In genomic region chr7:50711271-50712175, GRCh38 we compare ENCODE assay signal across 15 cellular contexts.
A peak's percentile ranks its signal among the peaks of the same experiment; 100 is the strongest.
DNase-seq lines count a peak whose midpoint lies in the region; ATAC-seq, FAIRE-seq and TF ChIP-seq lines count a peak whose summit lies in the region.
"Had no signal": no experiment of that assay in that cellular context is flagged by ENCODE, and none has a peak within 500 bp of the region (broad histone marks: within the 10 kb centered on the region; RNA-seq: fewer than 3 reads in every experiment).

No MANE protein-coding gene starts in this region.

- no TSS peak for BruUV-seq in K562 (replicated peaks; lab: Mats Ljungman, UMichigan)

- H4K20me1 ChIP-seq in GM23248 (ENCODE audit: insufficient read depth) (peaks cover 15% of the 10 kb centered on the region; the same call in 1 of the 2 replicates), K562 (replicated peaks; ENCODE audit: control insufficient read depth, insufficient read depth, low read length) (peaks cover 24% of the 10 kb centered on the region)

- peak overlapping the region; percentile 59 for H3K4me2 ChIP-seq in GM23248 (ENCODE audit: unreplicated experiment)
- no peak overlapping the region for H3K4me2 ChIP-seq in K562 (ENCODE audit: insufficient read depth, low read length)
- H3K4me2 ChIP-seq in mesendoderm (ENCODE audit: low read length), result no peak overlapping the region

- peak overlapping the region; percentile 42 for H3K27ac ChIP-seq in GM23248
- no peak overlapping the region for H3K27ac ChIP-seq in K562 (ENCODE audit: extremely low read depth, low read depth, low read length)
- no peak overlapping the region for H3K27ac ChIP-seq in mesendoderm (ENCODE audit: low read depth, low read length)

- no peak for TF ChIP-seq EP300 in K562 (IDR thresholded peaks at IDR 0.05; ENCODE audit: low read length)

- peaks cover 3% of the 10 kb centered on the region for H3K9me3 Mint-ChIP-seq in stimulated activated effector memory CD8-positive, alpha-beta T cell treated with anti-CD3 and anti-CD28 coated beads, Interleukin-12 subunit alpha, Interleukin-12 subunit beta, amount 100 ng/mL, for 72 hours
- H3K9me3 Mint-ChIP-seq: immature natural killer cell; T-helper 1 cell treated with Interleukin-12 subunit alpha and Interleukin-12 subunit beta and Interleukin-4 antibody, amounts not matched to agents 30 μg/mL and 1 μg/mL, for 36 hours had no signal

- H3K4ac ChIP-seq in mesendoderm (ENCODE audit: low read depth, low read length), result no peak overlapping the region

- POLR2A ChIA-PET in K562 (lab: Yijun Ruan, JAX), result interaction anchor here (0.7 to 1.6 kb wide), 3 partner anchors 8 to 199 kb away, joined by 3 to 6 read pairs (median 3); no protein-coding TSS in a partner anchor

- FAIRE-seq in K562 (lab: Jason Lieb, UNC), result no peak

- H3K27me3 ChIP-seq in GM23248 (replicated peaks; ENCODE audit: insufficient read depth), result no peaks in the 10 kb centered on the region
- H3K27me3 ChIP-seq in K562 (ENCODE audit: control insufficient read depth in 2 of 2, insufficient read depth in 2 of 2, low read length in 2 of 2), result no peaks in the 10 kb centered on the region
- no peaks in the 10 kb centered on the region for H3K27me3 ChIP-seq in mesendoderm (ENCODE audit: insufficient read depth, low read length, poor library complexity)

- H3K23ac ChIP-seq in mesendoderm (ENCODE audit: low read length), result no peak overlapping the region

- TF ChIP-seq POLR2A in K562 (conservative IDR thresholded peaks at IDR 0.05), result no peak

- H3K56ac ChIP-seq in mesendoderm (ENCODE audit: low read length), result no peak overlapping the region

- H3K36me3 Mint-ChIP-seq in stimulated activated effector memory CD8-positive, alpha-beta T cell treated with anti-CD3 and anti-CD28 coated beads, Interleukin-12 subunit alpha, Interleukin-12 subunit beta, amount 100 ng/mL, for 72 hours, result no peaks in the 10 kb centered on the region
- H3K36me3 Mint-ChIP-seq: CD4-positive, alpha-beta memory T cell; immature natural killer cell had no signal

- no peak for TF ChIP-seq CTCF in K562 (IDR thresholded peaks at IDR 0.05 in 2 of 3, conservative IDR thresholded peaks at IDR 0.05 in 1 of 3; ENCODE audit: insufficient read depth in 2 of 3, low read depth in 1 of 3, low read length in 3 of 3)

- H2BK120ac ChIP-seq in mesendoderm (ENCODE audit: low read depth, low read length), result no peak overlapping the region

- H2AFZ ChIP-seq in GM23248, result no peak overlapping the region
- H2AFZ ChIP-seq in K562 (ENCODE audit: low read depth, low read length), result no peak overlapping the region

- H4K5ac ChIP-seq in mesendoderm (ENCODE audit: low read length), result no peak overlapping the region

- peaks cover 73% of the 10 kb centered on the region for H3K79me2 ChIP-seq in GM23248 (ENCODE audit: insufficient read depth)
- H3K79me2 ChIP-seq in K562 (ENCODE audit: control insufficient read depth, insufficient read depth, low read length), result peaks cover 87% of the 10 kb centered on the region
- H3K79me2 ChIP-seq in mesendoderm (ENCODE audit: control insufficient read depth, insufficient read depth, low read length), result peaks cover 66% of the 10 kb centered on the region

- H3K4me1 Mint-ChIP-seq in stimulated activated effector memory CD8-positive, alpha-beta T cell treated with anti-CD3 and anti-CD28 coated beads, Interleukin-12 subunit alpha, Interleukin-12 subunit beta, amount 100 ng/mL, for 72 hours, result no peaks in the 10 kb centered on the region

- H3F3A ChIP-seq in GM23248 (ENCODE audit: insufficient read depth), result peaks cover 4% of the 10 kb centered on the region; the same call in 1 of the 2 replicates

- peak; percentile 83 for DNase-seq in GM23248
- no peak for DNase-seq in K562 (ENCODE audit: extremely low read depth in 1 of 4, low spot score in 3 of 4)
- DNase-seq in cardiac septum (ENCODE audit: low spot score), result peak; percentile 82
- no peak for DNase-seq in sciatic nerve (ENCODE audit: low spot score)
- DNase-seq in stimulated activated effector memory CD8-positive, alpha-beta T cell treated with anti-CD3 and anti-CD28 coated beads, Interleukin-12 subunit alpha, Interleukin-12 subunit beta, amount 100 ng/mL, for 72 hours (ENCODE audit: low spot score in 2 of 2), result no peak
- no peak for DNase-seq in mesendoderm
- DNase-seq in NCI-H2227 treated with DMSO at 0.1 percent for 48 hours (lab: John Stamatoyannopoulos, UW), result no peak
- DNase-seq in activated gamma-delta T cell (lab: John Stamatoyannopoulos, UW), result no peak
- DNase-seq: activated CD4-positive, alpha-beta T cell treated with anti-CD3 and anti-CD28 coated beads, Interleukin-2, amount 50 U/mL, for 4 hours; activated naive CD4-positive, alpha-beta T cell treated with Interleukin-2 at 50 U/mL for 16 hours; CD4-positive, alpha-beta memory T cell; central memory CD4-positive, alpha-beta T cell; immature natural killer cell; NCI-H226 had no signal

- H2AK5ac ChIP-seq in mesendoderm (ENCODE audit: low read length), result no peak overlapping the region

- no peak for TF ChIP-seq RAD21 in K562 (CRISPR knock-in tag; conservative IDR thresholded peaks at IDR 0.05 in 1 of 2, IDR thresholded peaks at IDR 0.05 in 1 of 2)

- CTCF ChIA-PET in K562 (lab: Yijun Ruan, JAX; ENCODE audit: low intra/inter-chr PET ratio), result no interaction called here

- no peaks in the 10 kb centered on the region for H3K9me2 ChIP-seq in GM23248 (ENCODE audit: insufficient read depth)

- no peak overlapping the region for H2BK15ac ChIP-seq in mesendoderm (replicated peaks; ENCODE audit: low read depth)

- in situ Hi-C loops in GM23248 (cut with MboI) (no loop called here), K562 (cut with MboI) (no loop called here)

- H3K4me3 Mint-ChIP-seq in stimulated activated effector memory CD8-positive, alpha-beta T cell treated with anti-CD3 and anti-CD28 coated beads, Interleukin-12 subunit alpha, Interleukin-12 subunit beta, amount 100 ng/mL, for 72 hours, result no peak overlapping the region
- H3K4me3 Mint-ChIP-seq: CD4-positive, alpha-beta memory T cell; immature natural killer cell; T-helper 1 cell treated with Interleukin-12 subunit alpha and Interleukin-12 subunit beta and Interleukin-4 antibody, amounts not matched to agents 30 μg/mL and 1 μg/mL, for 36 hours had no signal

- H3K4me1 ChIP-seq in GM23248 (ENCODE audit: insufficient read depth) (peaks cover 12% of the 10 kb centered on the region), K562 (replicated peaks in 1 of 2; ENCODE audit: control insufficient read depth in 2 of 2, insufficient read depth in 2 of 2, low read length in 2 of 2) (peaks cover 0 to 11% of the 10 kb centered on the region in 2 experiments; a peak in 2 of 5 replicates), mesendoderm (ENCODE audit: control insufficient read depth, low read depth, low read length) (no peaks in the 10 kb centered on the region)

- no peaks in the 10 kb centered on the region for H3K36me3 ChIP-seq in GM23248 (ENCODE audit: low read depth)
- H3K36me3 ChIP-seq in K562 (ENCODE audit: control insufficient read depth, insufficient read depth, low read length), result peaks cover 4% of the 10 kb centered on the region; the same call in 2 of the 3 replicates
- no peaks in the 10 kb centered on the region for H3K36me3 ChIP-seq in mesendoderm (ENCODE audit: control insufficient read depth, insufficient read depth, low read length)

- H4K8ac ChIP-seq in mesendoderm (ENCODE audit: low read depth, low read length), result no peak overlapping the region

- intact Hi-C loops in K562 (cut with micrococcal nuclease), result no loop called here
- intact Hi-C loops in cardiac septum (cut with DNase I), result loop anchor here (10.0 kb wide), 1 partner anchor 423 kb away; no protein-coding TSS in a partner anchor
- intact Hi-C loops in sciatic nerve (cut with DNase I), result no loop called here

- peaks cover 12% of the 10 kb centered on the region for H3K9me1 ChIP-seq in K562 (ENCODE audit: control insufficient read depth, insufficient read depth, low read length)

- 25 to 28% methylated on average over 14 of the region's 14 CpGs for WGBS in GM23248 (ENCODE audit: low coverage in 1 of 2, low lambda C conversion rate in 2 of 2, missing lambda C conversion rate in 2 of 2), 2 experiments
- WGBS in K562 (ENCODE audit: insufficient coverage, low coverage, missing lambda C conversion rate), result 89% methylated on average over 14 of the region's 14 CpGs
- WGBS in mesendoderm (ENCODE audit: extremely low coverage, insufficient coverage, low lambda C conversion rate), result no CpG with 5 or more reads among the region's 14 CpGs

- no peak overlapping the region for H2BK5ac ChIP-seq in mesendoderm (ENCODE audit: low read length)

- no peak; the same call in 2 of the 3 replicates for ATAC-seq in K562
- peak; percentile 35 for ATAC-seq in sciatic nerve
- ATAC-seq in stimulated activated effector memory CD8-positive, alpha-beta T cell treated with anti-CD3 and anti-CD28 coated beads, Interleukin-12 subunit alpha, Interleukin-12 subunit beta, amount 100 ng/mL, for 72 hours, result no peak

- H3K9me3 ChIP-seq in GM23248 (ENCODE audit: low read depth), result no peaks in the 10 kb centered on the region
- H3K9me3 ChIP-seq in K562 (replicated peaks; ENCODE audit: control insufficient read depth, insufficient read depth, low read depth, low read length), result no peaks in the 10 kb centered on the region

- H3K4me3 ChIP-seq in GM23248, result no peak overlapping the region
- H3K4me3 ChIP-seq in K562, result no peak overlapping the region
- H3K4me3 ChIP-seq in mesendoderm (ENCODE audit: low read length), result no peak overlapping the region

- 0 out of 2 replicates have a peak overlapping the region, but pooled peaks have one; percentile 11 for H3K9ac ChIP-seq in GM23248
- no peak overlapping the region for H3K9ac ChIP-seq in K562 (ENCODE audit: insufficient read depth in 1 of 2, low read depth in 2 of 2, low read length in 2 of 2)
- no peak overlapping the region for H3K9ac ChIP-seq in mesendoderm (ENCODE audit: low read length)

- H3K79me1 ChIP-seq in mesendoderm (ENCODE audit: low read length), result peaks cover 55% of the 10 kb centered on the region

- H3K18ac ChIP-seq in mesendoderm (ENCODE audit: low read length), result no peak overlapping the region

- H3K27ac Mint-ChIP-seq in stimulated activated effector memory CD8-positive, alpha-beta T cell treated with anti-CD3 and anti-CD28 coated beads, Interleukin-12 subunit alpha, Interleukin-12 subunit beta, amount 100 ng/mL, for 72 hours, result no peak overlapping the region
- H3K27ac Mint-ChIP-seq: CD4-positive, alpha-beta memory T cell; T-helper 1 cell treated with Interleukin-12 subunit alpha and Interleukin-12 subunit beta and Interleukin-4 antibody, amounts not matched to agents 30 μg/mL and 1 μg/mL, for 36 hours had no signal

TF ChIP-seq in K562, 482 proteins besides CTCF, POLR2A, EP300 and RAD21:
- TF ChIP-seq CREM (IDR thresholded peaks at IDR 0.05; ENCODE audit: low read depth), result no peak
- peak; percentile 6; the same call in 1 of the 2 replicates for TF ChIP-seq NFIC (IDR thresholded peaks at IDR 0.05)
- no peak for TF ChIP-seq U2AF2 (optimal IDR thresholded peaks at IDR 0.05; ENCODE audit: low read depth, low read length)
- peak; percentile 11; the same call in 1 of the 2 replicates for TF ChIP-seq MAFK (IDR thresholded peaks at IDR 0.05; ENCODE audit: low read length)
- TF ChIP-seq IFI16 (CRISPR knock-in tag; IDR thresholded peaks at IDR 0.05), result no peak
- TF ChIP-seq RAD51 (IDR thresholded peaks at IDR 0.05; ENCODE audit: borderline replicate concordance, low read depth), result no peak

Comparison
In these comparisons a context has a peak if more than half of its experiments do, and no peak if none do; other contexts are left out.
1. DNase-seq: peak in GM23248 (single experiment) and cardiac septum (single experiment); none in K562 (0 of 4), sciatic nerve (single experiment), stimulated activated effector memory CD8-positive, alpha-beta T cell treated with anti-CD3 and anti-CD28 coated beads, Interleukin-12 subunit alpha, Interleukin-12 subunit beta, amount 100 ng/mL, for 72 hours (0 of 2), mesendoderm (single experiment), NCI-H2227 treated with DMSO at 0.1 percent for 48 hours (single experiment) and activated gamma-delta T cell (single experiment).